ENCODE assay signal across 24 cellular contexts in genomic region chr10:43901744-43902504, GRCh38.
"Had no signal": no experiment of that assay in that cellular context is flagged by ENCODE, and none has a peak within 500 bp of the region (broad histone marks: within the 10 kb centered on the region; RNA-seq: fewer than 3 reads in every experiment).

No MANE protein-coding gene starts in this region.

- H3K36me3 ChIP-seq: esophagus muscularis mucosa, gastroesophageal sphincter, heart right ventricle, left lung, prostate gland, sigmoid colon, thoracic aorta, tibial nerve, upper lobe of right lung, uterus had no signal

- FAIRE-seq: endothelial cell of umbilical vein, islet of Langerhans had no signal

- H3K27me3 ChIP-seq: esophagus muscularis mucosa, foreskin keratinocyte, gastroesophageal sphincter, heart right ventricle, left lung, sigmoid colon, tibial nerve, upper lobe of right lung, uterus had no signal

- DNase-seq: dermis blood vessel endothelial cell; effector memory CD4-positive, alpha-beta T cell; foreskin keratinocyte; heart right ventricle; hippocampal formation; left cardiac atrium; left lung; natural killer cell; right cardiac atrium; sigmoid colon; stimulated activated CD4-positive, alpha-beta T cell treated with anti-CD3 and anti-CD28 coated beads, Interleukin-15, amount 100 ng/mL, for 24 hours; stimulated activated CD4-positive, alpha-beta T cell treated with anti-CD3 and anti-CD28 coated beads, Interleukin-2, amount 100 ng/mL, for 48 hours; stimulated activated naive B cell treated with anti-CD40 and anti-IgM and Interleukin-4, amounts not matched to agents 10 μg/mL and 1 μg/mL and 100 μg/mL, for 72 hours; upper lobe of right lung; uterus had no signal

- H3K4me1 ChIP-seq: foreskin keratinocyte, left lung, prostate gland, uterus had no signal

- H3K9me3 ChIP-seq: esophagus muscularis mucosa, gastroesophageal sphincter, heart right ventricle, left lung, prostate gland, sigmoid colon, thoracic aorta, tibial nerve, upper lobe of right lung, uterus had no signal

- ATAC-seq: foreskin keratinocyte; gastroesophageal sphincter; heart right ventricle; left cardiac atrium; left lung; natural killer cell; right cardiac atrium; stimulated activated naive B cell treated with anti-CD40 and anti-IgM and Interleukin-4, amounts not matched to agents 10 μg/mL and 1 μg/mL and 100 μg/mL, for 72 hours; upper lobe of right lung had no signal

- H3K27ac ChIP-seq: coronary artery, esophagus muscularis mucosa, foreskin keratinocyte, gastroesophageal sphincter, heart right ventricle, left lung, prostate gland, sigmoid colon, skin epidermis, thoracic aorta, tibial nerve, upper lobe of right lung, uterus had no signal

- H3K4me3 ChIP-seq: coronary artery, esophagus muscularis mucosa, gastroesophageal sphincter, heart right ventricle, left lung, prostate gland, sigmoid colon, skin epidermis, thoracic aorta, tibial nerve, upper lobe of right lung, uterus had no signal
